ENCODE assay signal across 1 cellular context in genomic region chr1:184745110-184745509, GRCh38.
TF ChIP-seq lines count a peak whose summit lies in the region.

No MANE protein-coding gene starts in this region.

TF ChIP-seq in IMR-90, 13 proteins besides CTCF, POLR2A, EP300 and RAD21:
- TF ChIP-seq MAFK (IDR thresholded peaks at IDR 0.05; ENCODE audit: low read depth, low read length) (no peak), SMC3 (IDR thresholded peaks at IDR 0.05; ENCODE audit: low read depth, low read length) (no peak), RCOR1 (IDR thresholded peaks at IDR 0.05; ENCODE audit: insufficient replicate concordance, low read length) (no peak), USF2 (IDR thresholded peaks at IDR 0.05; ENCODE audit: low read depth, low read length) (no peak), RFX5 (IDR thresholded peaks at IDR 0.05; ENCODE audit: low read depth, low read length) (no peak), NFE2L2 (IDR thresholded peaks at IDR 0.05; ENCODE audit: low read depth, low read length) (no peak), MXI1 (IDR thresholded peaks at IDR 0.05; ENCODE audit: borderline replicate concordance, low read depth, low read length) (no peak), CHD1 (IDR thresholded peaks at IDR 0.05; ENCODE audit: low read depth, low read length) (no peak), CEBPB (IDR thresholded peaks at IDR 0.05; ENCODE audit: low read depth, low read length) (no peak), FOS (IDR thresholded peaks at IDR 0.05; ENCODE audit: low read depth, low read length) (no peak), BHLHE40 (IDR thresholded peaks at IDR 0.05; ENCODE audit: low read depth, low read length) (no peak), MAZ (IDR thresholded peaks at IDR 0.05; ENCODE audit: borderline replicate concordance, low read depth, low read length) (no peak)
